ENCODE assay signal across 8 cellular contexts in genomic region chr16:85026696-85027095, GRCh38. TPM values are rescaled to one million over a fixed set of nuclear protein-coding genes. Genes with fewer than 3 reads are reported as not detected.
DNase-seq lines count a peak whose midpoint lies in the region; ATAC-seq, FAIRE-seq and TF ChIP-seq lines count a peak whose summit lies in the region.

No MANE protein-coding gene starts in this region.

- dilution Hi-C loops in endothelial cell of umbilical vein (cut with MboI; ENCODE audit: extremely low pct_ligation_motif_present, low sequenced_read_pairs): no loop called here

- no peaks in the 10 kb centered on the region for H3K27me3 ChIP-seq in CD8-positive, alpha-beta memory T cell (ENCODE audit: insufficient read depth, low read length, poor library complexity, severe bottlenecking)
- H3K27me3 ChIP-seq in endothelial cell of umbilical vein (ENCODE audit: control insufficient read depth in 2 of 2, insufficient read depth in 2 of 2, low read length in 2 of 2) (no peaks in the 10 kb centered on the region), pancreas (no peaks in the 10 kb centered on the region), adrenal gland (no peaks in the 10 kb centered on the region)

- no peaks in the 10 kb centered on the region for H3K9me3 ChIP-seq in CD8-positive, alpha-beta memory T cell (ENCODE audit: low read length)
- H3K9me3 ChIP-seq in OCI-LY7 (ENCODE audit: low read length) (no peaks in the 10 kb centered on the region), endothelial cell of umbilical vein (replicated peaks; ENCODE audit: control insufficient read depth, insufficient read depth, low read length) (no peaks in the 10 kb centered on the region), pancreas (no peaks in the 10 kb centered on the region), adrenal gland (replicated peaks in 1 of 3) (no peaks in the 10 kb centered on the region)

- H2AFZ ChIP-seq in OCI-LY7 (ENCODE audit: low read length) (peak overlapping the region; percentile 67; the same call in 1 of the 2 replicates), endothelial cell of umbilical vein (ENCODE audit: low read depth, low read length) (no peak overlapping the region)

- H3K9ac ChIP-seq in endothelial cell of umbilical vein (replicated peaks; ENCODE audit: extremely low read depth, insufficient read depth, low read length): no peak overlapping the region

- CTCF ChIA-PET in CD8-positive, alpha-beta memory T cell (lab: Charles Lee): interaction anchor here (1.0 to 3.7 kb wide), 4 partner anchors 14 to 60 kb away, joined by 3 to 27 read pairs (median 16); partner anchors contain the start of gene ZDHHC7
- CTCF ChIA-PET in OCI-LY7 (lab: Charles Lee; ENCODE audit: unreplicated experiment) (interaction anchor here (0.5 kb wide), 1 partner anchor 78 kb away, joined by 3 read pairs; no protein-coding TSS in a partner anchor), endothelial cell of umbilical vein (lab: Charles Lee) (interaction anchor here (0.9 to 3.6 kb wide), 6 partner anchors 14 to 146 kb away, joined by 3 to 32 read pairs (median 4); no protein-coding TSS in a partner anchor)

- peaks cover 27 to 45% (median 36%) of the 10 kb centered on the region in 3 donors for H3K4me1 Mint-ChIP-seq in CD8-positive, alpha-beta memory T cell

- POLR2A ChIA-PET in CD8-positive, alpha-beta memory T cell (lab: Charles Lee): interaction anchor here (1.0 to 2.9 kb wide), 3 partner anchors 15 to 60 kb away, joined by 3 to 27 read pairs (median 6); partner anchors contain the start of gene ZDHHC7
- POLR2A ChIA-PET in OCI-LY7 (lab: Charles Lee) (interaction anchor here (1.1 to 2.6 kb wide), 3 partner anchors 11 to 57 kb away, joined by 4 to 25 read pairs (median 9); partner anchors contain the start of gene ZDHHC7), endothelial cell of umbilical vein (lab: Charles Lee) (interaction anchor here (1.8 kb wide), 1 partner anchor 14 kb away, joined by 5 read pairs; no protein-coding TSS in a partner anchor)

- TF ChIP-seq CTCF in OCI-LY7 (conservative IDR thresholded peaks at IDR 0.05; ENCODE audit: low read length) (no peak), endothelial cell of umbilical vein (IDR thresholded peaks at IDR 0.05; ENCODE audit: extremely low read depth in 1 of 2, insufficient read depth in 1 of 2, low read depth in 1 of 2, low read length in 2 of 2) (no peak), pancreas (IDR thresholded peaks at IDR 0.05) (no peak), adrenal gland (IDR thresholded peaks at IDR 0.05) (no peak)

- H3K4me2 ChIP-seq in OCI-LY7 (ENCODE audit: low read length) (peak overlapping the region; percentile 84), endothelial cell of umbilical vein (ENCODE audit: insufficient read depth, low read length) (peak overlapping the region; percentile 97)

- peak overlapping the region; percentile 89 to 98 (median 93) for H3K4me3 Mint-ChIP-seq in CD8-positive, alpha-beta memory T cell

- intact Hi-C loops in OCI-LY7 (cut with micrococcal nuclease; ENCODE audit: unreplicated experiment): loop anchor here (1.0 kb wide), 1 partner anchor 60 kb away; no protein-coding TSS in a partner anchor
- intact Hi-C loops in endothelial cell of umbilical vein (cut with micrococcal nuclease): loop anchor here (1.0 to 5.0 kb wide), 2 partner anchors 15 to 61 kb away; partner anchors contain the start of gene ZDHHC7
- intact Hi-C loops in pancreas (cut with DNase I): no loop called here
- intact Hi-C loops in adrenal gland (cut with DNase I): no loop called here

- H3K27ac ChIP-seq in CD8-positive, alpha-beta memory T cell (ENCODE audit: low read depth, low read length): no peak overlapping the region
- H3K27ac ChIP-seq in OCI-LY7 (ENCODE audit: low read depth, low read length, poor library complexity, severe bottlenecking) (no peak overlapping the region), endothelial cell of umbilical vein (ENCODE audit: insufficient read depth, low read depth, low read length) (no peak overlapping the region), pancreas (no peak overlapping the region), adrenal gland (peak overlapping the region in 2 of 5 donors; percentile 67 to 94)

- no peaks in the 10 kb centered on the region for H4K20me1 ChIP-seq in OCI-LY7 (ENCODE audit: insufficient read depth, low read length)
- no peaks in the 10 kb centered on the region for H4K20me1 ChIP-seq in endothelial cell of umbilical vein (replicated peaks; ENCODE audit: control insufficient read depth, extremely low read depth, insufficient read depth, low read length)

- H3K27ac Mint-ChIP-seq in CD8-positive, alpha-beta memory T cell: peak overlapping the region in 7 of 8 donors; percentile 36 to 99 (median 52)

- no peak overlapping the region for H3K4me3 ChIP-seq in CD8-positive, alpha-beta memory T cell (ENCODE audit: low read length)
- H3K4me3 ChIP-seq in OCI-LY7 (ENCODE audit: low read depth, low read length, poor library complexity, severe bottlenecking): peak overlapping the region; percentile 74
- H3K4me3 ChIP-seq in endothelial cell of umbilical vein (replicated peaks in 1 of 3; ENCODE audit: insufficient read depth in 1 of 3, low read depth in 1 of 3, low read length in 3 of 3): peak overlapping the region in 2 of 3 experiments; percentile 90
- H3K4me3 ChIP-seq in pancreas: peak overlapping the region; percentile 70 to 98 (median 88)
- H3K4me3 ChIP-seq in adrenal gland: peak overlapping the region in 2 of 4 donors; percentile 76 to 86

- TF ChIP-seq POLR2A in endothelial cell of umbilical vein (IDR thresholded peaks at IDR 0.05; ENCODE audit: low read depth, low read length) (no peak), adrenal gland (IDR thresholded peaks at IDR 0.05) (no peak)

- FAIRE-seq in endothelial cell of umbilical vein (lab: Jason Lieb, UNC): no peak
- FAIRE-seq in pancreas (lab: Jason Lieb, UNC): no peak

- no TSS peak for BruUV-seq in OCI-LY7 (replicated peaks; lab: Mats Ljungman, UMichigan)
- no TSS peak for BruUV-seq in endothelial cell of umbilical vein (replicated peaks; lab: Mats Ljungman, UMichigan)

- no peaks in the 10 kb centered on the region for H3K27me3 Mint-ChIP-seq in CD8-positive, alpha-beta memory T cell

- H3K9me2 ChIP-seq in OCI-LY7 (ENCODE audit: insufficient read depth, low read length): no peaks in the 10 kb centered on the region

- peaks cover 0 to 6% (median 0%) of the 10 kb centered on the region in 3 donors for H3K36me3 Mint-ChIP-seq in CD8-positive, alpha-beta memory T cell

- WGBS in pancreas, 2 donors: 38 to 45% methylated on average over 5 of the region's 5 CpGs
- WGBS in adrenal gland, 4 donors: 59 to 64% (median 62%) methylated on average over 5 of the region's 5 CpGs

- DNase-seq in CD8-positive, alpha-beta memory T cell: no peak
- DNase-seq in OCI-LY7 (ENCODE audit: low spot score) (no peak), endothelial cell of umbilical vein (ENCODE audit: low read depth, low spot score) (peak; percentile 4), pancreas (no peak), NCI-H2081 (lab: John Stamatoyannopoulos, UW) (no peak), globus pallidus (ENCODE audit: low spot score) (no peak), adrenal gland (no peak)
- DNase-seq in stimulated activated CD4-positive, alpha-beta T cell treated with anti-CD3 and anti-CD28 coated beads, Interleukin-4, amount 100 ng/mL, for 24 hours: no peak

- peaks cover 27% of the 10 kb centered on the region for H3K4me1 ChIP-seq in CD8-positive, alpha-beta memory T cell (ENCODE audit: insufficient read depth, low read length)
- H3K4me1 ChIP-seq in OCI-LY7 (ENCODE audit: insufficient read depth, low read length, poor library complexity, severe bottlenecking) (peaks cover 13% of the 10 kb centered on the region), endothelial cell of umbilical vein (ENCODE audit: control insufficient read depth, extremely low read depth, insufficient read depth, low read length) (peaks cover 24% of the 10 kb centered on the region), pancreas (peaks cover 0 to 18% (median 7%) of the 10 kb centered on the region in 3 donors), adrenal gland (replicated peaks in 1 of 2) (peaks cover 17 to 46% of the 10 kb centered on the region in 2 donors)

- no peaks in the 10 kb centered on the region for H3K9me1 ChIP-seq in endothelial cell of umbilical vein (replicated peaks; ENCODE audit: control insufficient read depth, extremely low read depth, insufficient read depth, low read length)

- no peaks in the 10 kb centered on the region for H3K36me3 ChIP-seq in CD8-positive, alpha-beta memory T cell (ENCODE audit: insufficient read depth, low read length)
- H3K36me3 ChIP-seq in OCI-LY7 (ENCODE audit: insufficient read depth, low read length): no peaks in the 10 kb centered on the region
- no peaks in the 10 kb centered on the region for H3K36me3 ChIP-seq in endothelial cell of umbilical vein (ENCODE audit: control insufficient read depth in 2 of 2, extremely low read depth in 1 of 2, insufficient read depth in 2 of 2, low read length in 2 of 2)
- no peaks in the 10 kb centered on the region for H3K36me3 ChIP-seq in pancreas
- no peaks in the 10 kb centered on the region for H3K36me3 ChIP-seq in adrenal gland (replicated peaks in 1 of 2)

- no peaks in the 10 kb centered on the region for H3K79me2 ChIP-seq in OCI-LY7 (ENCODE audit: insufficient read depth, low read depth, low read length)
- H3K79me2 ChIP-seq in endothelial cell of umbilical vein (ENCODE audit: control insufficient read depth, insufficient read depth, low read length): no peaks in the 10 kb centered on the region

- no peak for ATAC-seq in pancreas

- no peaks in the 10 kb centered on the region for H3K9me3 Mint-ChIP-seq in CD8-positive, alpha-beta memory T cell

RNA-seq across cellular contexts. Expression of gene KIAA0513, which starts 0.9 kb away (rescaled TPM):
- total RNA-seq in CD8-positive, alpha-beta memory T cell: 10 to 100 TPM; 13.2 to 13.5 TPM
- 7.2 TPM for polyA plus RNA-seq in CD8-positive, alpha-beta memory T cell
- 0.59 and 4.8 TPM in 2 replicates for total RNA-seq in OCI-LY7 (2014; rRNA removed; shearing (Covaris generic))
- total RNA-seq in OCI-LY7 (2022) (0.88 and 1.3 TPM in 2 replicates), endothelial cell of umbilical vein (3.6 and 4.3 TPM in 2 replicates), pancreas (10 to 100 TPM; 11.3 to 22.1 (median 17.0) TPM), adrenal gland (10 to 100 TPM; 13.7 to 36.7 (median 22.8) TPM)
- polyA plus RNA-seq in endothelial cell of umbilical vein (1.8 and 2.2 TPM in 2 replicates), pancreas (1 to 10 TPM; 3.5 to 7.7 TPM), adrenal gland (10 to 100 TPM in 1 of 3 donors, 1 to 10 TPM in 2; 8.6 to 12.2 (median 9.5) TPM)
- 2.9 and 3.0 TPM in 2 replicates for polyA plus RNA-seq in endothelial cell of umbilical vein (2011; cell fraction: cytosol; rRNA removed)
- 2.4 and 3.5 TPM in 2 replicates for polyA plus RNA-seq in endothelial cell of umbilical vein (2011; cell fraction: nucleus; rRNA removed)
- 4.5 and 5.0 TPM in 2 replicates for polyA plus RNA-seq in endothelial cell of umbilical vein (2012)
- 2.0 and 4.6 TPM in 2 replicates for polyA minus RNA-seq in endothelial cell of umbilical vein
- polyA minus RNA-seq in endothelial cell of umbilical vein (2011; cell fraction: cytosol; rRNA and poly(A)+ RNA removed): 1.2 TPM
- polyA minus RNA-seq in endothelial cell of umbilical vein (2011; cell fraction: nucleus; rRNA and poly(A)+ RNA removed): 1.8 and 3.3 TPM in 2 replicates

RNA-seq across cellular contexts. Expression of gene ZDHHC7, which starts 15.4 kb away (rescaled TPM):
- 10 to 100 TPM; 31.6 to 32.6 TPM for total RNA-seq in CD8-positive, alpha-beta memory T cell
- polyA plus RNA-seq in CD8-positive, alpha-beta memory T cell: 45.7 TPM
- total RNA-seq in OCI-LY7 (2014; rRNA removed; shearing (Covaris generic)): 17.3 and 24.3 TPM in 2 replicates
- total RNA-seq in OCI-LY7 (2022) (22.5 and 24.1 TPM in 2 replicates), endothelial cell of umbilical vein (40.4 and 44.1 TPM in 2 replicates), pancreas (10 to 100 TPM; 10.7 to 28.8 (median 15.6) TPM), adrenal gland (10 to 100 TPM; 39.7 to 74.6 (median 47.2) TPM)
- polyA plus RNA-seq in endothelial cell of umbilical vein (46.2 and 76.3 TPM in 2 replicates), pancreas (10 to 100 TPM; 17.8 to 22.7 TPM), adrenal gland (10 to 100 TPM; 22.5 to 34.8 (median 24.4) TPM)
- 49.9 and 51.5 TPM in 2 replicates for polyA plus RNA-seq in endothelial cell of umbilical vein (2011; cell fraction: cytosol; rRNA removed)
- polyA plus RNA-seq in endothelial cell of umbilical vein (2011; cell fraction: nucleus; rRNA removed): 40.3 and 50.6 TPM in 2 replicates
- 50.8 and 52.5 TPM in 2 replicates for polyA plus RNA-seq in endothelial cell of umbilical vein (2012)
- polyA minus RNA-seq in endothelial cell of umbilical vein: 63.1 and 67.8 TPM in 2 replicates
- 10.7 TPM for polyA minus RNA-seq in endothelial cell of umbilical vein (2011; cell fraction: cytosol; rRNA and poly(A)+ RNA removed)
- 26.5 and 33.4 TPM in 2 replicates for polyA minus RNA-seq in endothelial cell of umbilical vein (2011; cell fraction: nucleus; rRNA and poly(A)+ RNA removed)

Comparison
In these comparisons a context has a peak if more than half of its experiments do, and no peak if none do; other contexts are left out.
1. intact Hi-C loops: an anchor here in OCI-LY7 (1.0 kb wide) and endothelial cell of umbilical vein (1.0 to 5.0 kb wide); none called in pancreas and adrenal gland.